In the genomic region with DNA sequence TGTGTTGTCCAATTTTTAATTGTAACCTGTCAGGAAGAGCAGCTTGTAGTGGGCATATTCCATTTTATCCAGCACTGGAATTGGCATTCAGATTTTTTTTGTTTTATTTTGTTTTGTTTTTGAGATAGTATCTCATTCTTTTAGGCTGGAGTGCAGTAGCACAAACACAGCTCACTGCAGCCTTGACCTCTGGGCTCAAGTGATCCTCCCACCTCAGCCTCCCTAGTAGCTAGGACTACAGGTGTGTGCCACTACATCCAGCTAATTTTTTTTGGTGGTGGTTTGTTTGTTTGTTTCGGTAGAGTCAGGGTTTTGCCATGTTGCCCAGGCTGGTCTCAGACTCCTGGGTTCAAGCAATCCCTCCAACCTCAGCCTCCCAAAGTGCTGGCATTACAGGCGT, we compare ENCODE assay signal across 1 cellular context.
TF ChIP-seq lines count a peak whose summit lies in the region.

No MANE protein-coding gene starts in this region.

TF ChIP-seq in HepG2, 621 proteins besides CTCF, POLR2A, EP300 and RAD21:
- no peak for TF ChIP-seq MAFK (conservative IDR thresholded peaks at IDR 0.05 in 1 of 2, IDR thresholded peaks at IDR 0.05 in 1 of 2; ENCODE audit: low read length in 2 of 2)
- no peak for TF ChIP-seq TEAD3 (CRISPR knock-in tag; optimal IDR thresholded peaks at IDR 0.05; ENCODE audit: borderline replicate concordance)
- TF ChIP-seq, protein P1, sequence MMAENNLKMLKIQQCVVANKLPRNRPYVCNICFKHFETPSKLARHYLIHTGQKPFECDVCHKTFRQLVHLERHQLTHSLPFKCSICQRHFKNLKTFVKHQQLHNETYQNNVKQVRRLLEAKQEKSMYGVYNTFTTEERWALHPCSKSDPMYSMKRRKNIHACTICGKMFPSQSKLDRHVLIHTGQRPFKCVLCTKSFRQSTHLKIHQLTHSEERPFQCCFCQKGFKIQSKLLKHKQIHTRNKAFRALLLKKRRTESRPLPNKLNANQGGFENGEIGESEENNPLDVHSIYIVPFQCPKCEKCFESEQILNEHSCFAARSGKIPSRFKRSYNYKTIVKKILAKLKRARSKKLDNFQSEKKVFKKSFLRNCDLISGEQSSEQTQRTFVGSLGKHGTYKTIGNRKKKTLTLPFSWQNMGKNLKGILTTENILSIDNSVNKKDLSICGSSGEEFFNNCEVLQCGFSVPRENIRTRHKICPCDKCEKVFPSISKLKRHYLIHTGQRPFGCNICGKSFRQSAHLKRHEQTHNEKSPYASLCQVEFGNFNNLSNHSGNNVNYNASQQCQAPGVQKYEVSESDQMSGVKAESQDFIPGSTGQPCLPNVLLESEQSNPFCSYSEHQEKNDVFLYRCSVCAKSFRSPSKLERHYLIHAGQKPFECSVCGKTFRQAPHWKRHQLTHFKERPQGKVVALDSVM (CRISPR knock-in tag; IDR thresholded peaks at IDR 0.05), result peak; percentile 91
